9 cellular contexts compared by ENCODE assay signal in genomic region chr6:122491915-122492537, GRCh38. TPM values are rescaled to one million over a fixed set of nuclear protein-coding genes. Genes with fewer than 3 reads are reported as not detected.
A peak's percentile ranks its signal among the peaks of the same experiment; 100 is the strongest.
DNase-seq lines count a peak whose midpoint lies in the region; ATAC-seq and TF ChIP-seq lines count a peak whose summit lies in the region.
"Had no signal": no experiment of that assay in that cellular context is flagged by ENCODE, and none has a peak within 500 bp of the region (broad histone marks: within the 10 kb centered on the region; RNA-seq: fewer than 3 reads in every experiment).

No MANE protein-coding gene starts in this region.

- H3K9me3 Mint-ChIP-seq in CD4-positive, CD25-positive, alpha-beta regulatory T cell: peaks cover 0 to 10% (median 2%) of the 10 kb centered on the region in 7 donors

- H3K4me3 Mint-ChIP-seq in CD4-positive, CD25-positive, alpha-beta regulatory T cell: no peak overlapping the region
- H3K4me3 Mint-ChIP-seq: activated naive CD4-positive, alpha-beta T cell treated with anti-CD3 and anti-CD28 coated beads, Interleukin-2, amount 50 U/mL, for 24 hours had no signal

- no peaks in the 10 kb centered on the region for H3K27me3 ChIP-seq in CD4-positive, CD25-positive, alpha-beta regulatory T cell (ENCODE audit: control insufficient read depth, insufficient read depth, low read length)
- H3K27me3 ChIP-seq in right lobe of liver: no peaks in the 10 kb centered on the region

- peak; percentile 43 to 76 (median 62) for DNase-seq in CD4-positive, CD25-positive, alpha-beta regulatory T cell
- DNase-seq in NCI-H446 treated with DMSO at 0.1 percent for 48 hours (lab: John Stamatoyannopoulos, UW) (peak; percentile 30), cerebellar nuclear complex (lab: John Stamatoyannopoulos, UW) (peak; percentile 40 to 56), right lobe of liver (peak; percentile 63 to 70 (median 67))
- DNase-seq in activated CD4-positive, alpha-beta T cell treated with anti-CD3 and anti-CD28 coated beads for 1 hour: peak; percentile 40
- peak; percentile 25 to 53 (median 49) for DNase-seq in stimulated activated CD4-positive, alpha-beta T cell treated with anti-CD3 and anti-CD28 coated beads, TNF-alpha, amount 100 ng/mL, for 48 hours (ENCODE audit: low read depth in 3 of 3)

- H3K36me3 Mint-ChIP-seq in CD4-positive, CD25-positive, alpha-beta regulatory T cell: no peaks in the 10 kb centered on the region

- WGBS in right lobe of liver (ENCODE audit: insufficient coverage, low coverage, low lambda C conversion rate, missing lambda C conversion rate): 16% methylated on average over 7 of the region's 7 CpGs

- no peak overlapping the region for H3K27ac ChIP-seq in CD4-positive, CD25-positive, alpha-beta regulatory T cell (ENCODE audit: insufficient read depth, low read length, poor library complexity, severe bottlenecking)
- H3K27ac ChIP-seq in right lobe of liver: no peak overlapping the region

- peak; percentile 90 to 93 for ATAC-seq in CD4-positive, CD25-positive, alpha-beta regulatory T cell (ENCODE audit: low read depth in 2 of 2)
- ATAC-seq in GM19328 (IDR thresholded peaks at IDR 0.05; ENCODE audit: unreplicated experiment): peak; percentile 97
- ATAC-seq in HG03378 (IDR thresholded peaks at IDR 0.05; ENCODE audit: unreplicated experiment): peak; percentile 97
- peak; percentile 95 to 98 (median 96) for ATAC-seq in right lobe of liver

- peaks cover under 1 to 15% of the 10 kb centered on the region in 2 experiments for H3K9me3 ChIP-seq in CD4-positive, CD25-positive, alpha-beta regulatory T cell (ENCODE audit: control insufficient read depth in 2 of 2, low read length in 2 of 2)
- no peaks in the 10 kb centered on the region for H3K9me3 ChIP-seq in right lobe of liver

- H3K4me1 ChIP-seq in CD4-positive, CD25-positive, alpha-beta regulatory T cell (ENCODE audit: control insufficient read depth, insufficient read depth, low read length, poor library complexity, severe bottlenecking): no peaks in the 10 kb centered on the region
- no peaks in the 10 kb centered on the region for H3K4me1 ChIP-seq in right lobe of liver

- intact Hi-C loops in right lobe of liver (cut with DNase I): no loop called here

- peak; percentile 64 to 88 (median 85) for TF ChIP-seq CTCF in right lobe of liver (IDR thresholded peaks at IDR 0.05)

- H3K4me1 Mint-ChIP-seq in CD4-positive, CD25-positive, alpha-beta regulatory T cell: peaks cover 0 to 8% (median 3%) of the 10 kb centered on the region in 4 donors

- no peaks in the 10 kb centered on the region for H3K36me3 ChIP-seq in CD4-positive, CD25-positive, alpha-beta regulatory T cell (ENCODE audit: control insufficient read depth, insufficient read depth, low read length)
- no peaks in the 10 kb centered on the region for H3K36me3 ChIP-seq in right lobe of liver

- H3K4me3 ChIP-seq in CD4-positive, CD25-positive, alpha-beta regulatory T cell (ENCODE audit: low read depth, low read length): no peak overlapping the region
- H3K4me3 ChIP-seq in right lobe of liver: no peak overlapping the region

- peak overlapping the region in 1 of 3 donors; percentile 0 for H3K27ac Mint-ChIP-seq in CD4-positive, CD25-positive, alpha-beta regulatory T cell
- H3K27ac Mint-ChIP-seq: activated naive CD4-positive, alpha-beta T cell treated with anti-CD3 and anti-CD28 coated beads, Interleukin-2, amount 50 U/mL, for 24 hours had no signal

- H3K27me3 Mint-ChIP-seq in CD4-positive, CD25-positive, alpha-beta regulatory T cell: peaks cover 1% of the 10 kb centered on the region
- H3K27me3 Mint-ChIP-seq: activated naive CD4-positive, alpha-beta T cell treated with anti-CD3 and anti-CD28 coated beads, Interleukin-2, amount 50 U/mL, for 24 hours had no signal

- no peak for TF ChIP-seq POLR2A in right lobe of liver (IDR thresholded peaks at IDR 0.05)

RNA-seq across cellular contexts. Expression of gene SERINC1, which starts 20.4 kb away (rescaled TPM):
- 150 TPM for total RNA-seq in CD4-positive, CD25-positive, alpha-beta regulatory T cell
- 100 to 1,000 TPM; 139 to 193 (median 173) TPM for polyA plus RNA-seq in CD4-positive, CD25-positive, alpha-beta regulatory T cell
- total RNA-seq in right lobe of liver: 100 to 1,000 TPM in 4 of 6 experiments, 10 to 100 TPM in 2; 83.6 to 114 (median 102) TPM
